ENCODE assay signal across 2 cellular contexts in the genomic region with DNA sequence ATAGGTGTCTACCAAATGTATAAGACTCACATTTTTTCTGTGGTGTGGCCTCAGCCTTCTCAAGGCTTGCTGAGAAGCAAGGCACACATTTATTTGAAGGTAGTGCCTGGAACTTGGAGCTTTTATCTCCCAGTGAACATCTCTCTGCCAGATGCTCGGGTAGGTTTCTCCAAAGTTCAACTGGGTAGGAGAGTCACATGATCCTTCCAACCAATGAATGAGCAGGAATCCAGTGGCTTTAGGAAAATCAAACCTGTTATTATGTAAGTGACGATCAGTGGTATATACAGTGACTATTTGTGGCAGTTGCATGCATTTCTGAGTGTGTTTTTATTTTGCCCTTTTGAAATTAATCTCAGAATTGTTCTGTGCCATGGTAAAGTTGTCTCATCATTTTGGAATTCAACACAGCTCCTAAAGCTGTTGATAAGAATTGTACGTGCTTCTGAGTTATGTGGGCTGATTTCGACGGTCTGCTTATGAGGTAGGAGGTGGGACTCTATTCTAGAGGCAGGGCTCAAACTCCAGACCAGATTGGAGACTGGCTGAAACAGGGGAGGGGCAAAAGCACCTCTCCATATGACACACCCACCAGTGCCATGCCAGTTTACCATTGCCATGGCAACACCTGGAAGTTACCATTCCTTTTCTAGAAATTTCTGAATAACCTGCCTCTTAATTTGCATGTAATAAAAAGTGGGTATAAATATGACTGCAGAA.
TF ChIP-seq lines count a peak whose summit lies in the region.

No MANE protein-coding gene starts in this region.

TF ChIP-seq in K562, 482 proteins besides CTCF, POLR2A, EP300 and RAD21 (continues in another document):
- TF ChIP-seq RFX1 (IDR thresholded peaks at IDR 0.05): peak; percentile 65
- no peak for TF ChIP-seq HLTF (IDR thresholded peaks at IDR 0.05)
- peak; percentile 51 for TF ChIP-seq TFE3 (CRISPR knock-in tag; IDR thresholded peaks at IDR 0.05)
- no peak for TF ChIP-seq SMC3 (conservative IDR thresholded peaks at IDR 0.05; ENCODE audit: insufficient read depth, low read depth, low read length)
- TF ChIP-seq FOXJ2 (tag; IDR thresholded peaks at IDR 0.05): no peak
- no peak for TF ChIP-seq XRCC3 (IDR thresholded peaks at IDR 0.05)
- TF ChIP-seq, protein P1, sequence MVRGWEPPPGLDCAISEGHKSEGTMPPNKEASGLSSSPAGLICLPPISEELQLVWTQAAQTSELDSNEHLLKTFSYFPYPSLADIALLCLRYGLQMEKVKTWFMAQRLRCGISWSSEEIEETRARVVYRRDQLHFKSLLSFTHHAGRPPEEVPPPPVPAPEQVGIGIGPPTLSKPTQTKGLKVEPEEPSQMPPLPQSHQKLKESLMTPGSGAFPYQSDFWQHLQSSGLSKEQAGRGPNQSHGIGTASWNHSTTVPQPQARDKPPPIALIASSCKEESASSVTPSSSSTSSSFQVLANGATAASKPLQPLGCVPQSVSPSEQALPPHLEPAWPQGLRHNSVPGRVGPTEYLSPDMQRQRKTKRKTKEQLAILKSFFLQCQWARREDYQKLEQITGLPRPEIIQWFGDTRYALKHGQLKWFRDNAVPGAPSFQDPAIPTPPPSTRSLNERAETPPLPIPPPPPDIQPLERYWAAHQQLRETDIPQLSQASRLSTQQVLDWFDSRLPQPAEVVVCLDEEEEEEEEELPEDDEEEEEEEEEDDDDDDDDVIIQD (CRISPR knock-in tag; IDR thresholded peaks at IDR 0.05): no peak
- no peak for TF ChIP-seq ZNF583 (CRISPR knock-in tag; IDR thresholded peaks at IDR 0.05)
- TF ChIP-seq EHMT2 (IDR thresholded peaks at IDR 0.05): no peak
- no peak for TF ChIP-seq LEF1 (IDR thresholded peaks at IDR 0.05)
- TF ChIP-seq, protein P2, sequence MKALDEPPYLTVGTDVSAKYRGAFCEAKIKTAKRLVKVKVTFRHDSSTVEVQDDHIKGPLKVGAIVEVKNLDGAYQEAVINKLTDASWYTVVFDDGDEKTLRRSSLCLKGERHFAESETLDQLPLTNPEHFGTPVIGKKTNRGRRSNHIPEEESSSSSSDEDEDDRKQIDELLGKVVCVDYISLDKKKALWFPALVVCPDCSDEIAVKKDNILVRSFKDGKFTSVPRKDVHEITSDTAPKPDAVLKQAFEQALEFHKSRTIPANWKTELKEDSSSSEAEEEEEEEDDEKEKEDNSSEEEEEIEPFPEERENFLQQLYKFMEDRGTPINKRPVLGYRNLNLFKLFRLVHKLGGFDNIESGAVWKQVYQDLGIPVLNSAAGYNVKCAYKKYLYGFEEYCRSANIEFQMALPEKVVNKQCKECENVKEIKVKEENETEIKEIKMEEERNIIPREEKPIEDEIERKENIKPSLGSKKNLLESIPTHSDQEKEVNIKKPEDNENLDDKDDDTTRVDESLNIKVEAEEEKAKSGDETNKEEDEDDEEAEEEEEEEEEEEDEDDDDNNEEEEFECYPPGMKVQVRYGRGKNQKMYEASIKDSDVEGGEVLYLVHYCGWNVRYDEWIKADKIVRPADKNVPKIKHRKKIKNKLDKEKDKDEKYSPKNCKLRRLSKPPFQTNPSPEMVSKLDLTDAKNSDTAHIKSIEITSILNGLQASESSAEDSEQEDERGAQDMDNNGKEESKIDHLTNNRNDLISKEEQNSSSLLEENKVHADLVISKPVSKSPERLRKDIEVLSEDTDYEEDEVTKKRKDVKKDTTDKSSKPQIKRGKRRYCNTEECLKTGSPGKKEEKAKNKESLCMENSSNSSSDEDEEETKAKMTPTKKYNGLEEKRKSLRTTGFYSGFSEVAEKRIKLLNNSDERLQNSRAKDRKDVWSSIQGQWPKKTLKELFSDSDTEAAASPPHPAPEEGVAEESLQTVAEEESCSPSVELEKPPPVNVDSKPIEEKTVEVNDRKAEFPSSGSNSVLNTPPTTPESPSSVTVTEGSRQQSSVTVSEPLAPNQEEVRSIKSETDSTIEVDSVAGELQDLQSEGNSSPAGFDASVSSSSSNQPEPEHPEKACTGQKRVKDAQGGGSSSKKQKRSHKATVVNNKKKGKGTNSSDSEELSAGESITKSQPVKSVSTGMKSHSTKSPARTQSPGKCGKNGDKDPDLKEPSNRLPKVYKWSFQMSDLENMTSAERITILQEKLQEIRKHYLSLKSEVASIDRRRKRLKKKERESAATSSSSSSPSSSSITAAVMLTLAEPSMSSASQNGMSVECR (CRISPR knock-in tag; IDR thresholded peaks at IDR 0.05): no peak
- TF ChIP-seq HMG20B (CRISPR knock-in tag; IDR thresholded peaks at IDR 0.05): no peak
- TF ChIP-seq ZNF175 (CRISPR knock-in tag; IDR thresholded peaks at IDR 0.05; ENCODE audit: low read depth): no peak
- TF ChIP-seq NBN (IDR thresholded peaks at IDR 0.05; ENCODE audit: low read depth): no peak
- TF ChIP-seq HDAC2 (IDR thresholded peaks at IDR 0.05): no peak
- TF ChIP-seq ZNF224 (CRISPR knock-in tag; IDR thresholded peaks at IDR 0.05): no peak
- peak; percentile 43 for TF ChIP-seq USF2 (CRISPR knock-in tag; IDR thresholded peaks at IDR 0.05)
- no peak for TF ChIP-seq ZKSCAN1 (IDR thresholded peaks at IDR 0.05; ENCODE audit: low read depth, low read length)
- no peak for TF ChIP-seq CBFB (CRISPR knock-in tag; IDR thresholded peaks at IDR 0.05)
- TF ChIP-seq, protein P3, sequence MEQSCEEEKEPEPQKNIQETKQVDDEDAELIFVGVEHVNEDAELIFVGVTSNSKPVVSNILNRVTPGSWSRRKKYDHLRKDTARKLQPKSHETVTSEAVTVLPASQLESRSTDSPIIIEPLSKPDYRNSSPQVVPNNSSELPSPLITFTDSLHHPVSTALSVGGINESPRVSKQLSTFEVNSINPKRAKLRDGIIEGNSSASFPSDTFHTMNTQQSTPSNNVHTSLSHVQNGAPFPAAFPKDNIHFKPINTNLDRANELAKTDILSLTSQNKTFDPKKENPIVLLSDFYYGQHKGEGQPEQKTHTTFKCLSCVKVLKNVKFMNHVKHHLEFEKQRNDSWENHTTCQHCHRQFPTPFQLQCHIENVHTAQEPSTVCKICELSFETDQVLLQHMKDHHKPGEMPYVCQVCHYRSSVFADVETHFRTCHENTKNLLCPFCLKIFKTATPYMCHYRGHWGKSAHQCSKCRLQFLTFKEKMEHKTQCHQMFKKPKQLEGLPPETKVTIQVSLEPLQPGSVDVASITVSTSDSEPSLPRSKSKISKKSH (CRISPR knock-in tag; IDR thresholded peaks at IDR 0.05): no peak
- TF ChIP-seq PPARD (CRISPR knock-in tag; IDR thresholded peaks at IDR 0.05): no peak

TF ChIP-seq in GM12891, 5 proteins besides CTCF, POLR2A, EP300 and RAD21:
- TF ChIP-seq TAF1 (IDR thresholded peaks at IDR 0.05; ENCODE audit: low read depth, low read length) (no peak), PAX5 (IDR thresholded peaks at IDR 0.05; ENCODE audit: insufficient read depth, low read length, severe bottlenecking) (no peak), POLR2AphosphoS5 (IDR thresholded peaks at IDR 0.05; ENCODE audit: low read depth, low read length) (no peak), POU2F2 (IDR thresholded peaks at IDR 0.05; ENCODE audit: low read depth, low read length) (no peak), SPI1 (IDR thresholded peaks at IDR 0.05; ENCODE audit: low read depth, low read length) (no peak)
TF ChIP-seq in GM12891: peak in this region for 0.
